In the genomic region with DNA sequence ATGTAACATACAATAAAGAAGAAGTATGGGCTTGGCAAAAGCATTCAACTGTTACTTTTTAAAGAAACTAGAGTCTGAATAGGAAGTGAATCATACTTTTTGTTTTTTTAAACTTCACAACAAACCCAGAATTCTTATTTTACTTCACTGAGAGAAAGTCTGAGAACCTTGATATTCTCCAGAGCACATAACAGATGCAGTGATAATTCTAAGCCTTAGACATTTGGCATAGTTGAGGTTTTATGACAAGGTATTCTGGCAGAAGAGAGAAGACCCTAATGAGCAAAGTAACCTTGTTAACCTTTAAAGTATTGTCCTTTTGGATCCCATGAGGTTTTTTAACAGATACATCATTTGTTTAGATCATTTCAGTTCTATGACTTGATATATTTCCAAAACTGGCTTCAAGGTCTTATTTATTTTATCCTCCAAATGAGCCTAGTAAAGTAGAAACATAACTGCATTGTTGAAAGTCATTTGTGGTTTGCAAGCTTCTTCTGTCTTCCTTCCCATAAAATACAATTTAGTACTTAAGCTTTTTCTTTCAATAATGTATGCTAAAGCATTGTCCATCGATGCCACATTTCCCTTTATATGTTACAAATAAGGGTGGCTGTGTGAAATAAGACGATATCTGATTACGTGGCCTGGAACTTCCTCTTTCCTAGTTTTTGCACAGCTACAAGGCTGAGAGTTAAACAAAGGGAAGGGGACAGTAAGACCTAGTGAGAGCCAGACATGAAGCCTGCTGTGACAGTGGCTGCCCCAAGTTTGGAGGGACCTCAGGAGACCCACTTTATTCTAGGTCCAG, we compare ENCODE assay signal across 1 cellular context.
TF ChIP-seq lines count a peak whose summit lies in the region.

No MANE protein-coding gene starts in this region.

TF ChIP-seq in IMR-90, 13 proteins besides CTCF, POLR2A, EP300 and RAD21:
- TF ChIP-seq MAFK (IDR thresholded peaks at IDR 0.05; ENCODE audit: low read depth, low read length): no peak
- no peak for TF ChIP-seq NFE2L2 (IDR thresholded peaks at IDR 0.05; ENCODE audit: low read depth, low read length)
- TF ChIP-seq RFX5 (IDR thresholded peaks at IDR 0.05; ENCODE audit: low read depth, low read length): no peak
- TF ChIP-seq MAZ (IDR thresholded peaks at IDR 0.05; ENCODE audit: borderline replicate concordance, low read depth, low read length): no peak
- no peak for TF ChIP-seq CHD1 (IDR thresholded peaks at IDR 0.05; ENCODE audit: low read depth, low read length)
- no peak for TF ChIP-seq SMC3 (IDR thresholded peaks at IDR 0.05; ENCODE audit: low read depth, low read length)
- TF ChIP-seq, protein P1, sequence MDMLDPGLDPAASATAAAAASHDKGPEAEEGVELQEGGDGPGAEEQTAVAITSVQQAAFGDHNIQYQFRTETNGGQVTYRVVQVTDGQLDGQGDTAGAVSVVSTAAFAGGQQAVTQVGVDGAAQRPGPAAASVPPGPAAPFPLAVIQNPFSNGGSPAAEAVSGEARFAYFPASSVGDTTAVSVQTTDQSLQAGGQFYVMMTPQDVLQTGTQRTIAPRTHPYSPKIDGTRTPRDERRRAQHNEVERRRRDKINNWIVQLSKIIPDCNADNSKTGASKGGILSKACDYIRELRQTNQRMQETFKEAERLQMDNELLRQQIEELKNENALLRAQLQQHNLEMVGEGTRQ (IDR thresholded peaks at IDR 0.05; ENCODE audit: low read depth, low read length): no peak
- no peak for TF ChIP-seq MXI1 (IDR thresholded peaks at IDR 0.05; ENCODE audit: borderline replicate concordance, low read depth, low read length)
- TF ChIP-seq ELK1 (IDR thresholded peaks at IDR 0.05; ENCODE audit: borderline replicate concordance, low read depth, low read length): no peak
- no peak for TF ChIP-seq RCOR1 (IDR thresholded peaks at IDR 0.05; ENCODE audit: insufficient replicate concordance, low read length)
- TF ChIP-seq CEBPB (IDR thresholded peaks at IDR 0.05; ENCODE audit: low read depth, low read length): no peak
- no peak for TF ChIP-seq FOS (IDR thresholded peaks at IDR 0.05; ENCODE audit: low read depth, low read length)
- TF ChIP-seq BHLHE40 (IDR thresholded peaks at IDR 0.05; ENCODE audit: low read depth, low read length): no peak
TF ChIP-seq in IMR-90: peak in this region for 0.
